Comparison of ENCODE assay signal across 16 cellular contexts in genomic region chr5:161311965-161312364, GRCh38.
DNase-seq lines count a peak whose midpoint lies in the region; ATAC-seq and TF ChIP-seq lines count a peak whose summit lies in the region.
"Had no signal": no experiment of that assay in that cellular context is flagged by ENCODE, and none has a peak within 500 bp of the region (broad histone marks: within the 10 kb centered on the region; RNA-seq: fewer than 3 reads in every experiment).

No MANE protein-coding gene starts in this region.

- CTCF ChIA-PET in T-cell (lab: Charles Lee) = no interaction called here

- H3K4me3 Mint-ChIP-seq in T-cell = no peak overlapping the region

- no peaks in the 10 kb centered on the region for H3K36me3 Mint-ChIP-seq in T-cell

- H3K4me3 ChIP-seq in dorsolateral prefrontal cortex = no peak overlapping the region
- H3K4me3 ChIP-seq: adrenal gland, thoracic aorta had no signal

- TF ChIP-seq CTCF in dorsolateral prefrontal cortex (IDR thresholded peaks at IDR 0.05 in 54 of 56, conservative IDR thresholded peaks at IDR 0.05 in 2 of 56; ENCODE audit: low read depth in 1 of 56, partially characterized antibody in 56 of 56) = no peak

- intact Hi-C loops in dorsolateral prefrontal cortex (cut with DNase I) = no loop called here

- peak overlapping the region in 32 of 59 donors; percentile 2 to 79 (median 50) for H3K27ac ChIP-seq in dorsolateral prefrontal cortex
- H3K27ac ChIP-seq: adrenal gland, thoracic aorta had no signal

- H3K27me3 ChIP-seq in dorsolateral prefrontal cortex = no peaks in the 10 kb centered on the region
- H3K27me3 ChIP-seq: adrenal gland had no signal

- POLR2A ChIA-PET in T-cell (lab: Charles Lee) = no interaction called here

- DNase-seq in dorsolateral prefrontal cortex (no peak), HT-29 (ENCODE audit: low spot score) (no peak), SW 1271 (lab: John Stamatoyannopoulos, UW) (no peak), T-cell (no peak), midbrain (lab: John Stamatoyannopoulos, UW) (no peak)
- DNase-seq: activated CD4-positive, alpha-beta T cell treated with anti-CD3 and anti-CD28 coated beads for 48 hours; activated T-cell treated with anti-CD3 and anti-CD28 coated beads, Interleukin-2, amount 50 U/mL, for 48 hours; erythroblast; kidney glomerular epithelial cell; NCI-H2029; NCI-H748 treated with DMSO at 0.1 percent for 48 hours had no signal

- ATAC-seq in GM18511 (IDR thresholded peaks at IDR 0.05; ENCODE audit: unreplicated experiment) = peak; percentile 40
- ATAC-seq in GM21515 (IDR thresholded peaks at IDR 0.05; ENCODE audit: unreplicated experiment) = peak; percentile 32
- peak; percentile 40 for ATAC-seq in HG03108 (IDR thresholded peaks at IDR 0.05; ENCODE audit: unreplicated experiment)
- no peak for ATAC-seq in T-cell (replicated peaks in 1 of 4)

- no peaks in the 10 kb centered on the region for H3K27me3 Mint-ChIP-seq in T-cell

- H3K4me1 Mint-ChIP-seq in T-cell = no peaks in the 10 kb centered on the region

- peaks cover 3 to 15% (median 4%) of the 10 kb centered on the region in 3 donors for H3K9me3 Mint-ChIP-seq in T-cell

- no peak overlapping the region for H3K27ac Mint-ChIP-seq in T-cell

Comparison
In these comparisons a context has a peak if more than half of its experiments do, and no peak if none do; other contexts are left out.
1. ATAC-seq: peak in GM18511 (single experiment), GM21515 (single experiment) and HG03108 (single experiment); none in T-cell (0 of 4).